30 cellular contexts compared by ENCODE assay signal in the genomic region with DNA sequence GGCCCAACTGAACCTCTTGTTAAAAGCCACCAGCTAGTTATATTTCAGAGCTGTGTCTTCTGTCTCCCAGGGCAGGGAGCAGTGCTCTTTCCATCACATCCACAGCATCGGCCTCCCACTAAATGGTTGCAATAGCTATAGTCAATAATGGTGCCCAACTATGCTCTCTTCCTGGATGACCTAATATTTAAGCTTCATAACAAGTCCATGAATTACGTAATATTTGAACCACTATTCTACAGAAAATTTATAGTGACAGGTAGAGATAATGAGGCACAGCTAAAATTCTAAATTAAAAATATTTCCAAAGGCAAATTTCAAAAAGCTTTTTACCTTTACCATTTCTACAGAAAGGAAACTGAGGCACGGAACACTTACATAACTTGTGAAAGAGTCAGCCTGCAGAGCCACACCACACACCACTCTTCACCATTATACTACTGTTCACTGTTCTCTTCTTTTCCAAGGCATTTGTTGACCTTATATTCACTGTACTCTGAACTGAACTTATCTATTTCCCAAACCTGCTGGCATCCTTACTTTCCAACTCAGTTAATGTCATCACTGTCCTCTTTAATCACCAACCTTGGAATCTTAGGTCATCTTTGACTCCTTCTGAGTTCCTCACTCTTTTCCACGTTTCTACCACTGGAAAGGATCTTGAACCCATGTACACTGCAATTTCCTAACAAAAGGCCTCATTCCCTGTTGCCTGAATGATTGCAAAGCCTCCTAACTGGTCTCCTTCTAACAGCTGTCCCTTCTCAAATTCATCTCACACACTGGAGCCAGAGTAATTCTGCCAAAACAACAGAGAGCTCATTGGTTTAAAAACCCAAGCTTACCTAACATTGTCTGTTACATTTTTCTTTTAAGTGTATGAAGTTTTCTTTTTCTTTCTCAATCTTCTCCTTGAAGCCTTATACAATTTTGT.
DNase-seq lines count a peak whose midpoint lies in the region; ATAC-seq and TF ChIP-seq lines count a peak whose summit lies in the region.
"Had no signal": no experiment of that assay in that cellular context is flagged by ENCODE, and none has a peak within 500 bp of the region (broad histone marks: within the 10 kb centered on the region; RNA-seq: fewer than 3 reads in every experiment).

No MANE protein-coding gene starts in this region.

- no peak for TF ChIP-seq RAD21 in IMR-90 (IDR thresholded peaks at IDR 0.05; ENCODE audit: low read length)

- H3K4me3 ChIP-seq in IMR-90 (ENCODE audit: insufficient read depth, low read depth, low read length) (no peak overlapping the region), cardiac fibroblast (replicated peaks in 1 of 2; ENCODE audit: low read depth in 2 of 2, low read length in 2 of 2) (no peak overlapping the region)
- H3K4me3 ChIP-seq: BLaER1 treated with 17β-estradiol and CSF1 and Interleukin-3, amounts not matched to agents 10 nM and 100 nM; esophagus squamous epithelium; neural progenitor cell; sigmoid colon had no signal

- no peak overlapping the region for H2AFZ ChIP-seq in IMR-90 (replicated peaks; ENCODE audit: low read length, poor library complexity)
- H2AFZ ChIP-seq: neural progenitor cell had no signal

- H3K9me1 ChIP-seq in IMR-90 (ENCODE audit: insufficient read depth, low read length), result peaks cover 6% of the 10 kb centered on the region

- no peak overlapping the region for H3K4me2 ChIP-seq in IMR-90 (ENCODE audit: low read depth, low read length)
- H3K4me2 ChIP-seq: BLaER1 treated with 17β-estradiol and CSF1 and Interleukin-3, amounts not matched to agents 10 nM and 100 nM; neural progenitor cell; SK-N-SH had no signal

- CTCF ChIA-PET in IMR-90 (lab: Yijun Ruan, JAX), result interaction anchor here (0.6 to 1.1 kb wide), 2 partner anchors 60 to 241 kb away, joined by 3 read pairs; no protein-coding TSS in a partner anchor

- 0 out of 4 replicates have a peak overlapping the region, but pooled peaks of 1 of the 2 experiments have one; percentile 6 for H4K8ac ChIP-seq in IMR-90 (ENCODE audit: low read depth in 2 of 2, low read length in 2 of 2)

- peak overlapping the region; percentile 64; the same call in 1 of the 2 replicates for H4K5ac ChIP-seq in IMR-90 (ENCODE audit: low read depth, low read length)

- H2AK9ac ChIP-seq in IMR-90 (replicated peaks; ENCODE audit: low read depth, low read length, poor library complexity), result no peak overlapping the region

- peak overlapping the region; percentile 22; the same call in 1 of the 2 replicates for H3K27ac ChIP-seq in IMR-90 (ENCODE audit: insufficient read depth, low read length)
- H3K27ac ChIP-seq: BLaER1 treated with 17β-estradiol and CSF1 and Interleukin-3, amounts not matched to agents 10 nM and 100 nM; esophagus squamous epithelium; neural progenitor cell; sigmoid colon had no signal

- H3K9me3 Mint-ChIP-seq in osteocyte (ENCODE audit: unreplicated experiment) (peaks cover 10% of the 10 kb centered on the region), CD14-positive monocyte (peaks cover 4 to 12% (median 7%) of the 10 kb centered on the region in 7 donors)
- H3K9me3 Mint-ChIP-seq: T-helper 1 cell treated with Interleukin-12 subunit alpha and Interleukin-12 subunit beta and Interleukin-4 antibody, amounts not matched to agents 30 μg/mL and 1 μg/mL, for 36 hours had no signal

- peaks cover 3% of the 10 kb centered on the region; the same call in 1 of the 2 replicates for H3K9me3 ChIP-seq in IMR-90 (ENCODE audit: control insufficient read depth, insufficient read depth, low read length)

- dilution Hi-C loops in IMR-90 (cut with HindIII; ENCODE audit: low sequenced_read_pairs, unreplicated experiment), result no loop called here

- TF ChIP-seq CTCF in IMR-90 (conservative IDR thresholded peaks at IDR 0.05; ENCODE audit: low read depth, low read length) (no peak), cardiac fibroblast (IDR thresholded peaks at IDR 0.05; ENCODE audit: low read depth, low read length) (no peak), osteocyte (IDR thresholded peaks at IDR 0.05) (no peak), CD14-positive monocyte (IDR thresholded peaks at IDR 0.05) (no peak)

- H3K4me1 ChIP-seq in IMR-90 (ENCODE audit: control insufficient read depth, insufficient read depth, low read length), result peaks cover 7% of the 10 kb centered on the region
- H3K4me1 ChIP-seq: BLaER1 treated with 17β-estradiol and CSF1 and Interleukin-3, amounts not matched to agents 10 nM and 100 nM had no signal

- H2AK5ac ChIP-seq in IMR-90 (ENCODE audit: low read depth, low read length), result no peak overlapping the region

- 51% methylated on average over 2 of the region's 4 CpGs; no CpG with 5 or more reads in 1 of the 2 experiments for WGBS in IMR-90 (ENCODE audit: extremely low coverage in 2 of 2, insufficient read length in 1 of 2), 2 experiments

- no peak overlapping the region; the same call in 1 of the 2 replicates for H3K4ac ChIP-seq in IMR-90 (ENCODE audit: low read depth, low read length)

- peak; percentile 57 for DNase-seq in IMR-90
- DNase-seq in cardiac fibroblast (ENCODE audit: low read depth in 2 of 2), result peak; percentile 31 to 76
- no peak for DNase-seq in left ventricle myocardium superior
- no peak for DNase-seq in osteocyte (ENCODE audit: extremely low spot score, unreplicated experiment)
- no peak for DNase-seq in CD14-positive monocyte (ENCODE audit: low spot score)
- no peak for DNase-seq in effector CD8-positive, alpha-beta T cell (lab: John Stamatoyannopoulos, UW)
- DNase-seq: activated CD4-positive, alpha-beta memory T cell treated with anti-CD3 and anti-CD28 coated beads for 36 hours; activated CD4-positive, CD25-positive, alpha-beta regulatory T cell treated with anti-CD3 and anti-CD28 coated beads, Interleukin-2, amount 50 U/mL, for 72 hours; activated CD8-positive, alpha-beta memory T cell treated with anti-CD3 and anti-CD28 coated beads, Interleukin-2, amount 50 U/mL, for 4 hours; activated naive CD4-positive, alpha-beta T cell treated with anti-CD3 and anti-CD28 coated beads, Interleukin-2, amount 50 U/mL, for 16 hours; caudate nucleus; COR-L47; dermis blood vessel endothelial cell; DND-41; esophagus squamous epithelium; islet precursor cell; NCI-H1105; NCI-H187 treated with DMSO at 0.1 percent for 48 hours; NCI-H748 treated with DMSO at 0.1 percent for 48 hours; posterior cingulate gyrus; RPMI8226; sigmoid colon; SK-N-SH; stimulated activated CD4-positive, alpha-beta T cell treated with anti-CD3 and anti-CD28 coated beads, Interleukin-15, amount 100 ng/mL, for 24 hours; stimulated activated naive CD4-positive, alpha-beta T cell had no signal

- intact Hi-C loops in IMR-90 (cut with micrococcal nuclease) (no loop called here), left ventricle myocardium superior (cut with micrococcal nuclease) (no loop called here), CD14-positive monocyte (cut with micrococcal nuclease) (no loop called here)

- peak overlapping the region; percentile 17 for H3K27ac Mint-ChIP-seq in osteocyte (ENCODE audit: unreplicated experiment)
- no peak overlapping the region for H3K27ac Mint-ChIP-seq in CD14-positive monocyte
- H3K27ac Mint-ChIP-seq: activated CD4-positive, alpha-beta memory T cell treated with anti-CD3 and anti-CD28 coated beads for 36 hours; neural progenitor cell; T-helper 1 cell treated with Interleukin-12 subunit alpha and Interleukin-12 subunit beta and Interleukin-4 antibody, amounts not matched to agents 30 μg/mL and 1 μg/mL, for 36 hours had no signal

- peak; percentile 49 for ATAC-seq in IMR-90 (ENCODE audit: low read depth)
- ATAC-seq in left ventricle myocardium superior, result peak; percentile 76
- no peak for ATAC-seq in GM18520 (IDR thresholded peaks at IDR 0.05; ENCODE audit: unreplicated experiment)
- ATAC-seq in GM19328 (IDR thresholded peaks at IDR 0.05; ENCODE audit: unreplicated experiment), result no peak

- POLR2A ChIA-PET in IMR-90 (lab: Charles Lee; ENCODE audit: unreplicated experiment), result interaction anchor here (0.6 kb wide), 1 partner anchor 693 kb away, joined by 3 read pairs; no protein-coding TSS in a partner anchor

- H2BK5ac ChIP-seq in IMR-90 (ENCODE audit: low read depth, low read length, poor library complexity, severe bottlenecking), result peak overlapping the region; percentile 43

- H4K20me1 ChIP-seq in IMR-90 (ENCODE audit: insufficient read depth, low read length), result peaks cover 4% of the 10 kb centered on the region; the same call in 1 of the 2 replicates
- H4K20me1 ChIP-seq: BLaER1 treated with 17β-estradiol and CSF1 and Interleukin-3, amounts not matched to agents 10 nM and 100 nM had no signal

- no peak overlapping the region; the same call in 1 of the 2 replicates for H2BK120ac ChIP-seq in IMR-90 (ENCODE audit: low read depth, low read length)

- H2BK15ac ChIP-seq in IMR-90 (ENCODE audit: low read depth, low read length), result no peak overlapping the region

- H2BK20ac ChIP-seq in IMR-90 (ENCODE audit: low read depth, low read length), result no peak overlapping the region

- no peaks in the 10 kb centered on the region for H3K27me3 Mint-ChIP-seq in osteocyte (ENCODE audit: unreplicated experiment)
- no peaks in the 10 kb centered on the region for H3K27me3 Mint-ChIP-seq in CD14-positive monocyte (ENCODE audit: low read depth in 3 of 3)
- H3K27me3 Mint-ChIP-seq: activated CD4-positive, alpha-beta memory T cell treated with anti-CD3 and anti-CD28 coated beads for 36 hours had no signal

- H4K91ac ChIP-seq in IMR-90 (ENCODE audit: insufficient read depth, low read depth, low read length), result no peak overlapping the region

- peak overlapping the region; percentile 70; the same call in 1 of the 2 replicates for H3K14ac ChIP-seq in IMR-90 (replicated peaks; ENCODE audit: low read depth, low read length)

- H3K56ac ChIP-seq in IMR-90 (ENCODE audit: extremely low read depth, insufficient read depth, low read length), result no peak overlapping the region

- H3K4me1 Mint-ChIP-seq in osteocyte (ENCODE audit: unreplicated experiment) (peaks cover 27% of the 10 kb centered on the region), CD14-positive monocyte (no peaks in the 10 kb centered on the region)

- 0 out of 2 replicates have a peak overlapping the region, but pooled peaks have one; percentile 7 for H3K18ac ChIP-seq in IMR-90 (ENCODE audit: low read depth, low read length)

- H3K36me3 Mint-ChIP-seq in osteocyte (ENCODE audit: unreplicated experiment) (peaks cover 16% of the 10 kb centered on the region), CD14-positive monocyte (no peaks in the 10 kb centered on the region)
- H3K36me3 Mint-ChIP-seq: activated CD4-positive, alpha-beta memory T cell treated with anti-CD3 and anti-CD28 coated beads for 36 hours had no signal

- no peak overlapping the region for H3K9ac ChIP-seq in IMR-90 (ENCODE audit: low read depth, low read length)
- H3K9ac ChIP-seq: BLaER1 treated with 17β-estradiol and CSF1 and Interleukin-3, amounts not matched to agents 10 nM and 100 nM; neural progenitor cell; SK-N-SH had no signal

- H3K36me3 ChIP-seq in IMR-90 (ENCODE audit: control insufficient read depth, insufficient read depth, low read length), result no peaks in the 10 kb centered on the region
- H3K36me3 ChIP-seq: BLaER1 treated with 17β-estradiol and CSF1 and Interleukin-3, amounts not matched to agents 10 nM and 100 nM; esophagus squamous epithelium; neural progenitor cell; sigmoid colon had no signal

- peaks cover 45 to 62% of the 10 kb centered on the region in 2 experiments for H3K79me1 ChIP-seq in IMR-90 (ENCODE audit: low read depth in 1 of 2, low read length in 2 of 2)

- TF ChIP-seq POLR2A in IMR-90 (IDR thresholded peaks at IDR 0.05; ENCODE audit: low read depth, low read length), result no peak

- no peak overlapping the region; the same call in 1 of the 2 replicates for H3K23ac ChIP-seq in IMR-90 (ENCODE audit: low read depth, low read length)

- no TSS peak for BruUV-seq in IMR-90 (replicated peaks; lab: Mats Ljungman, UMichigan)

- H3K4me3 Mint-ChIP-seq in osteocyte (ENCODE audit: unreplicated experiment) (no peak overlapping the region), CD14-positive monocyte (no peak overlapping the region)
- H3K4me3 Mint-ChIP-seq: activated CD4-positive, alpha-beta memory T cell treated with anti-CD3 and anti-CD28 coated beads for 36 hours; neural progenitor cell; T-helper 1 cell treated with Interleukin-12 subunit alpha and Interleukin-12 subunit beta and Interleukin-4 antibody, amounts not matched to agents 30 μg/mL and 1 μg/mL, for 36 hours had no signal

- in situ Hi-C loops in IMR-90 (cut with MboI; ENCODE audit: low sequenced_read_pairs), result no loop called here

- H3K27me3 ChIP-seq in IMR-90 (ENCODE audit: control insufficient read depth, insufficient read depth, low read length), result no peaks in the 10 kb centered on the region
- H3K27me3 ChIP-seq: BLaER1 treated with 17β-estradiol and CSF1 and Interleukin-3, amounts not matched to agents 10 nM and 100 nM; esophagus squamous epithelium; neural progenitor cell; sigmoid colon had no signal

Comparison
In these comparisons a context has a peak if more than half of its experiments do, and no peak if none do; other contexts are left out.
1. ATAC-seq: peak in IMR-90 (single experiment) and left ventricle myocardium superior (single experiment); none in GM18520 (single experiment) and GM19328 (single experiment).
2. DNase-seq: peak in IMR-90 (single experiment) and cardiac fibroblast (2 of 2); none in left ventricle myocardium superior (single experiment), osteocyte (single experiment), CD14-positive monocyte (single experiment) and effector CD8-positive, alpha-beta T cell (single experiment).